Comparison of ENCODE assay signal across 20 cellular contexts in genomic region chr9:82970359-82970758, GRCh38.
"Had no signal": no experiment of that assay in that cellular context is flagged by ENCODE, and none has a peak within 500 bp of the region (broad histone marks: within the 10 kb centered on the region; RNA-seq: fewer than 3 reads in every experiment).

No MANE protein-coding gene starts in this region.

- H3K27me3 ChIP-seq: hepatocyte, left lung, ovary, tibial nerve, vagina had no signal

- DNase-seq: heart right ventricle; kidney glomerular epithelial cell; left colon; left lung; midbrain; mucosa of descending colon; naive thymus-derived CD4-positive, alpha-beta T cell; ovary; retina; right cardiac atrium; stimulated activated CD4-positive, alpha-beta T cell treated with anti-CD3 and anti-CD28 coated beads, Interleukin-12 subunit alpha, Interleukin-12 subunit beta, amount 100 ng/mL, for 4 hours; stimulated activated CD4-positive, alpha-beta T cell treated with anti-CD3 and anti-CD28 coated beads, Interleukin-15, amount 100 ng/mL, for 24 hours; stimulated activated CD4-positive, alpha-beta T cell treated with anti-CD3 and anti-CD28 coated beads, Interleukin-2, amount 100 ng/mL, for 24 hours; stimulated activated CD4-positive, alpha-beta T cell treated with anti-CD3 and anti-CD28 coated beads, Interleukin-4, amount 100 ng/mL, for 1 hour; stimulated activated naive CD4-positive, alpha-beta T cell had no signal

- H3K4me3 ChIP-seq: heart right ventricle, hepatocyte, left lung, lung, mucosa of descending colon, ovary, skin epidermis, tibial nerve, vagina had no signal

- H3K36me3 ChIP-seq: heart right ventricle, left lung, ovary, tibial nerve, vagina had no signal

- H3K4me1 ChIP-seq: heart right ventricle, left lung, tibial nerve, vagina had no signal

- H3K9me3 ChIP-seq: left lung, mucosa of descending colon, ovary, vagina had no signal

- H3K27ac ChIP-seq: heart right ventricle, hepatocyte, left lung, ovary, skin epidermis, tibial nerve, vagina had no signal
